1 cellular context compared by ENCODE assay signal in genomic region chr2:46302005-46302696, GRCh38.
TF ChIP-seq lines count a peak whose summit lies in the region.

No MANE protein-coding gene starts in this region.

TF ChIP-seq in endothelial cell of umbilical vein, 7 proteins besides CTCF, POLR2A, EP300 and RAD21 (continued from another document):
- no peak for TF ChIP-seq FOS (IDR thresholded peaks at IDR 0.05; ENCODE audit: borderline replicate concordance, insufficient read depth, low read length)
- no peak for TF ChIP-seq EZH2 (IDR thresholded peaks at IDR 0.05; ENCODE audit: borderline replicate concordance, low read depth, low read length, severe bottlenecking)
- TF ChIP-seq MAX (IDR thresholded peaks at IDR 0.05; ENCODE audit: insufficient read depth, insufficient read length): no peak
- no peak for TF ChIP-seq JUN (IDR thresholded peaks at IDR 0.05; ENCODE audit: borderline replicate concordance, insufficient read depth, insufficient read length, low read depth)
